In the genomic region with DNA sequence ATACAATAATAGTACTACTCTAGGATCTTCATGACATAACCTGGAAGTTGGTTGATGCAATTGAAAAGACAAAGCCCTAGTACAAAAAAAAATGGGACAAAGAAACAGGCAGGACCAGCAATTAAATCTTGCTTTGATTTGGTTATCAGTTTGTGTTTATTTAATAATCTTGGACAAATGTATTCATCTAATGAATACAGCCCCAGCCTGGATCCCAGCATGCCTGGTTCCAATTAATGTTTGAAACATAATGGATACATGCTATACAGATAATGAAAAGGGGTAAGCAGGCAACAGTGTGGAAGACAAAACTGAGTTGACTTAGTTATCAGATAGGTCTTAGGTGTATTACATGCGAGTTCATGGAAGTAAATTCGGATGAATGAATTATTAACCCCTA, we compare ENCODE assay signal across 26 cellular contexts.
"Had no signal": no experiment of that assay in that cellular context is flagged by ENCODE, and none has a peak within 500 bp of the region (broad histone marks: within the 10 kb centered on the region; RNA-seq: fewer than 3 reads in every experiment).

No MANE protein-coding gene starts in this region.

- H3K9me3 ChIP-seq: suprapubic skin, testis, thoracic aorta, thyroid gland, tibial artery, transverse colon, upper lobe of right lung, uterus, vagina had no signal

- H3K4me1 ChIP-seq: stomach, suprapubic skin, testis, thyroid gland, tibial artery, tibial nerve, transverse colon, upper lobe of left lung, upper lobe of right lung, uterus, vagina had no signal

- H3K36me3 ChIP-seq: stomach, suprapubic skin, thoracic aorta, thyroid gland, tibial artery, tibial nerve, transverse colon, upper lobe of left lung, upper lobe of right lung, uterus, vagina had no signal

- H3K27me3 ChIP-seq: stomach, suprapubic skin, testis, thyroid gland, tibial artery, tibial nerve, transverse colon, upper lobe of left lung, uterus, vagina had no signal

- H3K4me3 ChIP-seq: stomach, suprapubic skin, testis, thoracic aorta, thyroid gland, tibial artery, tibial nerve, transverse colon, upper lobe of left lung, upper lobe of right lung, uterus, vagina had no signal

- DNase-seq: stimulated activated CD4-positive, alpha-beta T cell treated with anti-CD3 and anti-CD28 coated beads, Interleukin-2, amount 100 ng/mL, for 48 hours; stimulated activated CD4-positive, alpha-beta T cell treated with anti-CD3 and anti-CD28 coated beads, Interleukin-4, amount 100 ng/mL, for 1 hour; stimulated activated CD4-positive, alpha-beta T cell treated with anti-CD3 and anti-CD28 coated beads, Interleukin-4, amount 100 ng/mL, for 24 hours; stimulated activated CD4-positive, alpha-beta T cell treated with anti-CD3 and anti-CD28 coated beads, Interleukin-4, amount 100 ng/mL, for 4 hours; stimulated activated CD8-positive, alpha-beta memory T cell treated with anti-CD3 and anti-CD28 coated beads, Interleukin-4, amount 100 ng/mL, for 48 hours; stimulated activated naive B cell treated with anti-CD40 and anti-IgM and Interleukin-4, amounts not matched to agents 10 μg/mL and 1 μg/mL and 100 μg/mL, for 72 hours; stimulated activated naive CD4-positive, alpha-beta T cell; stimulated activated naive CD4-positive, alpha-beta T cell treated with Interleukin-2 at 50 U/mL for 16 hours; stimulated activated naive CD8-positive, alpha-beta T cell treated with anti-CD3 and anti-CD28 coated beads, Interleukin-15, amount 100 ng/mL, for 72 hours; stimulated activated naive CD8-positive, alpha-beta T cell treated with anti-CD3 and anti-CD28 coated beads, Interleukin-15, Interleukin-2, amounts not matched to agents 100 U/mL and 50 U/mL, for 24 hours; stomach; substantia nigra; testis; thyroid gland; tibial artery; transverse colon; trophoblast cell; upper lobe of left lung; upper lobe of right lung; uterus had no signal

- H3K27ac ChIP-seq: stomach, suprapubic skin, testis, thoracic aorta, thyroid gland, tibial artery, tibial nerve, transverse colon, upper lobe of left lung, upper lobe of right lung, uterus, vagina had no signal

- ATAC-seq: stimulated activated effector memory CD8-positive, alpha-beta T cell treated with anti-CD3 and anti-CD28 coated beads, Interleukin-12 subunit alpha, Interleukin-12 subunit beta, amount 100 ng/mL, for 72 hours; stimulated activated memory B cell treated with anti-CD40 and anti-IgM and Interleukin-4, amounts not matched to agents 10 μg/mL and 1 μg/mL and 100 μg/mL, for 72 hours; stimulated activated naive B cell treated with anti-CD40 and anti-IgM and Interleukin-4, amounts not matched to agents 10 μg/mL and 1 μg/mL and 100 μg/mL, for 72 hours; stimulated activated naive CD8-positive, alpha-beta T cell treated with anti-CD3 and anti-CD28 coated beads, Interleukin-15, amount 100 ng/mL, for 72 hours; stimulated activated naive CD8-positive, alpha-beta T cell treated with anti-CD3 and anti-CD28 coated beads, Interleukin-15, Interleukin-2, amounts not matched to agents 100 U/mL and 50 U/mL, for 24 hours; upper lobe of right lung had no signal
